1 cellular context compared by ENCODE assay signal in the genomic region with DNA sequence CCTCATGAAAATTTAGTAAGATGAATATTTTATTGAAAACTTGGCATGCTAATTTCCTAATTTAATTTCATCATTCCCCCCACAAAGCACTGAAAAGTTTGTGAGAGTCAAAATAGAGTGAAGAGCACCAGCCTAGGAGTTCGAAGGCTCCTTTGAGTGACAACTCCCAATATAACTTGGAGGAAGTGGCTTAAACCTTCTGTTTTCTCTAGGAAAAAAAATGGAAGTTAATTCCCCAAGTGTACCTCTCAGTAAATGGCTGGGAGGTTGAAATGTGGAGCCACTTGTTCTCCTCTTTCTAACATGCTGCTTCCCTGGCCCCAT.
TF ChIP-seq lines count a peak whose summit lies in the region.

No MANE protein-coding gene starts in this region.

TF ChIP-seq in HCT116, 20 proteins besides CTCF, POLR2A, EP300 and RAD21:
- TF ChIP-seq TCF7L2 (IDR thresholded peaks at IDR 0.05; ENCODE audit: borderline replicate concordance, extremely low read depth, insufficient read depth, insufficient read length) (no peak), POLR2AphosphoS5 (IDR thresholded peaks at IDR 0.05; ENCODE audit: low read depth, low read length) (no peak), SIN3A (IDR thresholded peaks at IDR 0.05; ENCODE audit: low read depth) (no peak), EGR1 (IDR thresholded peaks at IDR 0.05; ENCODE audit: low read depth) (no peak), CEBPB (IDR thresholded peaks at IDR 0.05; ENCODE audit: low read depth) (no peak), EZH2 (IDR thresholded peaks at IDR 0.05) (no peak), YY1 (IDR thresholded peaks at IDR 0.05; ENCODE audit: extremely low read depth, insufficient replicate concordance, low read depth, low read length) (no peak), ZNF274 (IDR thresholded peaks at IDR 0.05; ENCODE audit: low read depth, low read length) (no peak), EZH2phosphoT487 (IDR thresholded peaks at IDR 0.05; ENCODE audit: borderline replicate concordance) (no peak), FOSL1 (IDR thresholded peaks at IDR 0.05; ENCODE audit: low read depth) (no peak), JUND (IDR thresholded peaks at IDR 0.05) (no peak), ELF1 (IDR thresholded peaks at IDR 0.05; ENCODE audit: borderline replicate concordance, low read depth) (no peak), ZFX (IDR thresholded peaks at IDR 0.05) (no peak), SP1 (IDR thresholded peaks at IDR 0.05; ENCODE audit: low read depth) (no peak), CBX3 (IDR thresholded peaks at IDR 0.05; ENCODE audit: low read depth) (no peak)
- TF ChIP-seq, protein P1, sequence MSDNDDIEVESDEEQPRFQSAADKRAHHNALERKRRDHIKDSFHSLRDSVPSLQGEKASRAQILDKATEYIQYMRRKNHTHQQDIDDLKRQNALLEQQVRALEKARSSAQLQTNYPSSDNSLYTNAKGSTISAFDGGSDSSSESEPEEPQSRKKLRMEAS (IDR thresholded peaks at IDR 0.05): no peak
- TF ChIP-seq, protein P2, sequence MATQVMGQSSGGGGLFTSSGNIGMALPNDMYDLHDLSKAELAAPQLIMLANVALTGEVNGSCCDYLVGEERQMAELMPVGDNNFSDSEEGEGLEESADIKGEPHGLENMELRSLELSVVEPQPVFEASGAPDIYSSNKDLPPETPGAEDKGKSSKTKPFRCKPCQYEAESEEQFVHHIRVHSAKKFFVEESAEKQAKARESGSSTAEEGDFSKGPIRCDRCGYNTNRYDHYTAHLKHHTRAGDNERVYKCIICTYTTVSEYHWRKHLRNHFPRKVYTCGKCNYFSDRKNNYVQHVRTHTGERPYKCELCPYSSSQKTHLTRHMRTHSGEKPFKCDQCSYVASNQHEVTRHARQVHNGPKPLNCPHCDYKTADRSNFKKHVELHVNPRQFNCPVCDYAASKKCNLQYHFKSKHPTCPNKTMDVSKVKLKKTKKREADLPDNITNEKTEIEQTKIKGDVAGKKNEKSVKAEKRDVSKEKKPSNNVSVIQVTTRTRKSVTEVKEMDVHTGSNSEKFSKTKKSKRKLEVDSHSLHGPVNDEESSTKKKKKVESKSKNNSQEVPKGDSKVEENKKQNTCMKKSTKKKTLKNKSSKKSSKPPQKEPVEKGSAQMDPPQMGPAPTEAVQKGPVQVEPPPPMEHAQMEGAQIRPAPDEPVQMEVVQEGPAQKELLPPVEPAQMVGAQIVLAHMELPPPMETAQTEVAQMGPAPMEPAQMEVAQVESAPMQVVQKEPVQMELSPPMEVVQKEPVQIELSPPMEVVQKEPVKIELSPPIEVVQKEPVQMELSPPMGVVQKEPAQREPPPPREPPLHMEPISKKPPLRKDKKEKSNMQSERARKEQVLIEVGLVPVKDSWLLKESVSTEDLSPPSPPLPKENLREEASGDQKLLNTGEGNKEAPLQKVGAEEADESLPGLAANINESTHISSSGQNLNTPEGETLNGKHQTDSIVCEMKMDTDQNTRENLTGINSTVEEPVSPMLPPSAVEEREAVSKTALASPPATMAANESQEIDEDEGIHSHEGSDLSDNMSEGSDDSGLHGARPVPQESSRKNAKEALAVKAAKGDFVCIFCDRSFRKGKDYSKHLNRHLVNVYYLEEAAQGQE (IDR thresholded peaks at IDR 0.05; ENCODE audit: low read depth): no peak
- TF ChIP-seq, protein P3, sequence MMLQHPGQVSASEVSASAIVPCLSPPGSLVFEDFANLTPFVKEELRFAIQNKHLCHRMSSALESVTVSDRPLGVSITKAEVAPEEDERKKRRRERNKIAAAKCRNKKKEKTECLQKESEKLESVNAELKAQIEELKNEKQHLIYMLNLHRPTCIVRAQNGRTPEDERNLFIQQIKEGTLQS (IDR thresholded peaks at IDR 0.05): no peak
- TF ChIP-seq, protein P4, sequence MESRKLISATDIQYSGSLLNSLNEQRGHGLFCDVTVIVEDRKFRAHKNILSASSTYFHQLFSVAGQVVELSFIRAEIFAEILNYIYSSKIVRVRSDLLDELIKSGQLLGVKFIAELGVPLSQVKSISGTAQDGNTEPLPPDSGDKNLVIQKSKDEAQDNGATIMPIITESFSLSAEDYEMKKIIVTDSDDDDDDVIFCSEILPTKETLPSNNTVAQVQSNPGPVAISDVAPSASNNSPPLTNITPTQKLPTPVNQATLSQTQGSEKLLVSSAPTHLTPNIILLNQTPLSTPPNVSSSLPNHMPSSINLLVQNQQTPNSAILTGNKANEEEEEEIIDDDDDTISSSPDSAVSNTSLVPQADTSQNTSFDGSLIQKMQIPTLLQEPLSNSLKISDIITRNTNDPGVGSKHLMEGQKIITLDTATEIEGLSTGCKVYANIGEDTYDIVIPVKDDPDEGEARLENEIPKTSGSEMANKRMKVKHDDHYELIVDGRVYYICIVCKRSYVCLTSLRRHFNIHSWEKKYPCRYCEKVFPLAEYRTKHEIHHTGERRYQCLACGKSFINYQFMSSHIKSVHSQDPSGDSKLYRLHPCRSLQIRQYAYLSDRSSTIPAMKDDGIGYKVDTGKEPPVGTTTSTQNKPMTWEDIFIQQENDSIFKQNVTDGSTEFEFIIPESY (IDR thresholded peaks at IDR 0.05; ENCODE audit: extremely low read depth, insufficient replicate concordance, low read length): no peak
